13 cellular contexts compared by ENCODE assay signal in the genomic region with DNA sequence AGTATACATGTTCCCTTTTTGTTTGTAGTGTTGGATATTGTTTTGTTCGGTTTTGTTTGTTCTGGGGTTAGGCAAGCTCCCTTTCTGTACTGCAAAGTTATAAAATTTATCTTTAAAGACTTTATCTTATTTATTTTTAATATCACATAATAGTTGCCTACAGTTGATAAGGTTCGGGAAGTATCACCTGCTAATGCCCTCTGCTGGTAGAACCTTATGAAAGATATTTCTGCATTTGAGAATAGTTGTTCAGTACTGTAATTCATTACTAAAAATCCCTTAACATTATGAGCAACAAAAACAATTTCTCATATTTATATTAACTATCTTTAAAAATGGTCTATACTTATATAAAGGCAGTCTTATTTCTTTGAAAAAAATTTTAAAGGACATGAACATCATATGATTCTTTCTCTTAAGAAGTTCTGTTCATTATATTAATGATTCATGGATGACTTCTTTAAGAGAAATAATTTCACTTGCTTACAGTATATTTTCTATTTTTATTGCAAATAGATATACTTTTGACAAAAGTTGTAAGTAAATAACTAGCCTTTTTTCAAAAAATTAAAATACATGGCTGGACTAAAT.
DNase-seq lines count a peak whose midpoint lies in the region; ATAC-seq, FAIRE-seq and TF ChIP-seq lines count a peak whose summit lies in the region.
"Had no signal": no experiment of that assay in that cellular context is flagged by ENCODE, and none has a peak within 500 bp of the region (broad histone marks: within the 10 kb centered on the region; RNA-seq: fewer than 3 reads in every experiment).

No MANE protein-coding gene starts in this region.

- no peaks in the 10 kb centered on the region for H3K36me3 Mint-ChIP-seq in HFFc6 (ENCODE audit: low read depth)

- no peaks in the 10 kb centered on the region for H3K27me3 Mint-ChIP-seq in HFFc6 (ENCODE audit: insufficient read depth)

- no peak for ATAC-seq in left lung
- no peak for ATAC-seq in HG02678 (IDR thresholded peaks at IDR 0.05; ENCODE audit: unreplicated experiment)
- ATAC-seq: activated T-cell treated with anti-CD3 and anti-CD28 coated beads, Interleukin-2, amount 50 U/mL, for 72 hours; K562 had no signal

- POLR2A ChIA-PET in RWPE1 (lab: Yijun Ruan, JAX; ENCODE audit: low non-redundant PET): no interaction called here

- no peak overlapping the region for H3K9ac ChIP-seq in kidney (ENCODE audit: low read length in 2 of 2)

- H3K4me1 Mint-ChIP-seq in HFFc6 (ENCODE audit: low read depth): no peaks in the 10 kb centered on the region

- H3K4me3 ChIP-seq in kidney (ENCODE audit: low read length in 2 of 2) (no peak overlapping the region), left lung (no peak overlapping the region)
- H3K4me3 ChIP-seq: K562, SK-N-MC had no signal

- H3K27me3 ChIP-seq in left lung: no peaks in the 10 kb centered on the region

- H3K4me1 ChIP-seq in kidney (ENCODE audit: control insufficient read depth in 1 of 2, insufficient read depth in 1 of 2, low read depth in 1 of 2, low read length in 2 of 2) (no peaks in the 10 kb centered on the region), left lung (no peaks in the 10 kb centered on the region)

- FAIRE-seq in kidney (lab: Jason Lieb, UNC): peak; percentile 44
- FAIRE-seq: K562 had no signal

- intact Hi-C loops in kidney (cut with DNase I): no loop called here
- intact Hi-C loops in left lung (cut with DNase I): no loop called here

- H3K36me3 ChIP-seq in kidney (ENCODE audit: control insufficient read depth in 1 of 2, insufficient read depth in 2 of 2, low read length in 2 of 2) (no peaks in the 10 kb centered on the region), left lung (no peaks in the 10 kb centered on the region)

- H3K27ac ChIP-seq in RWPE1 (no peak overlapping the region), kidney (ENCODE audit: low read depth in 2 of 2, low read length in 2 of 2) (no peak overlapping the region), left lung (no peak overlapping the region)
- H3K27ac ChIP-seq: SK-N-MC had no signal

- no peak overlapping the region for H3K4me3 Mint-ChIP-seq in HFFc6
- H3K4me3 Mint-ChIP-seq: activated T-cell treated with anti-CD3 and anti-CD28 coated beads, Interleukin-2, amount 50 U/mL, for 72 hours had no signal

- CTCF ChIA-PET in RWPE1 (lab: Yijun Ruan, JAX): interaction anchor here (0.6 kb wide), 1 partner anchor 1190 kb away, joined by 3 read pairs; no protein-coding TSS in a partner anchor

- peak; percentile 13 for TF ChIP-seq CTCF in AG09319 (IDR thresholded peaks at IDR 0.05; ENCODE audit: low read depth, low read length)
- peak; percentile 42; the same call in 1 of the 2 replicates for TF ChIP-seq CTCF in HFFc6 (IDR thresholded peaks at IDR 0.05)
- peak; percentile 34; the same call in 1 of the 2 replicates for TF ChIP-seq CTCF in RWPE1 (conservative IDR thresholded peaks at IDR 0.05; ENCODE audit: low read depth)
- peak; percentile 23 for TF ChIP-seq CTCF in kidney (IDR thresholded peaks at IDR 0.05; ENCODE audit: borderline replicate concordance, extremely low read depth, insufficient read depth)
- no peak for TF ChIP-seq CTCF in left lung (IDR thresholded peaks at IDR 0.05)

- H3K9me3 ChIP-seq in kidney (ENCODE audit: control insufficient read depth in 1 of 2, low read length in 2 of 2) (no peaks in the 10 kb centered on the region), left lung (no peaks in the 10 kb centered on the region)

- DNase-seq in AG09319 (ENCODE audit: extremely low read depth, low read depth) (no peak), HFFc6 (no peak), RWPE1 (ENCODE audit: low spot score) (no peak), kidney (no peak), left lung (no peak)
- no peak for DNase-seq in activated CD4-positive, alpha-beta T cell treated with anti-CD3 and anti-CD28 coated beads, Interleukin-2, amount 50 U/mL, for 1 hour
- DNase-seq in activated CD4-positive, alpha-beta T cell treated with anti-CD3 and anti-CD28 coated beads for 1 hour: no peak
- DNase-seq: activated T-cell treated with anti-CD3 and anti-CD28 coated beads, Interleukin-2, amount 50 U/mL, for 72 hours; dermis blood vessel endothelial cell; DMS79 treated with DMSO at 0.1 percent for 48 hours had no signal

- H3K27ac Mint-ChIP-seq in HFFc6: no peak overlapping the region
- H3K27ac Mint-ChIP-seq: activated T-cell treated with anti-CD3 and anti-CD28 coated beads, Interleukin-2, amount 50 U/mL, for 72 hours had no signal

- peaks cover 8% of the 10 kb centered on the region for H3K9me3 Mint-ChIP-seq in HFFc6

Comparison
In these comparisons a context has a peak if more than half of its experiments do, and no peak if none do; other contexts are left out.
1. CTCF ChIP-seq: peak in AG09319 (single experiment), HFFc6 (single experiment), RWPE1 (single experiment) and kidney (single experiment); none in left lung (0 of 2).